ENCODE assay signal across 20 cellular contexts in the genomic region with DNA sequence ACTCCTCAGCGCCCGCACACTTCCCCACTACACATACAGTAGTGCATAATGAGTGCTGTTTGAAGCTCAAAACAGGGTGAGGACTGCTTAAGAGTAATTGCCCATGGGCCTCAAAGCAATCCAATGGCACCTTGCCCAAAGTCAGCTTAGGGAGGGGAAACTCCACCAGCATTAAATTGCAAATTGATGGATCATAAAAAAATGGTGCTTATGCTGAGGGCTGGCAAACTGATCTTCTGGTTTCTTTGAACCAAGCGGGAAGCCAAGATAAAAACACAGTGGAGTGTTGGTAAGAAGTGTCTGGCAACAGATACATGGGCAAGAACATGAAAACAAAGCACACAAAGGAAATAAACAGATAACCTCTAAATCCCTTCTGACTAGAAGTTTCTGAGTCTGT. TPM values are rescaled to one million over a fixed set of nuclear protein-coding genes. Genes with fewer than 3 reads are reported as not detected.
DNase-seq lines count a peak whose midpoint lies in the region; ATAC-seq lines count a peak whose summit lies in the region.
"Had no signal": no experiment of that assay in that cellular context is flagged by ENCODE, and none has a peak within 500 bp of the region (broad histone marks: within the 10 kb centered on the region; RNA-seq: fewer than 3 reads in every experiment).

No MANE protein-coding gene starts in this region.

- intact Hi-C loops in left colon (cut with DNase I, micrococcal nuclease): no loop called here

- ATAC-seq in left colon (peak; percentile 87), HG02623 (IDR thresholded peaks at IDR 0.05; ENCODE audit: unreplicated experiment) (no peak)
- ATAC-seq: heart right ventricle; stimulated activated naive CD8-positive, alpha-beta T cell treated with anti-CD3 and anti-CD28 coated beads, Interleukin-15, Interleukin-2, amounts not matched to agents 100 U/mL and 50 U/mL, for 24 hours had no signal

- DNase-seq in D341Med (ENCODE audit: low spot score): peak; percentile 41
- peak; percentile 89 for DNase-seq in NCI-H1436 (lab: John Stamatoyannopoulos, UW)
- DNase-seq in NCI-H446 treated with DMSO at 0.1 percent for 48 hours (lab: John Stamatoyannopoulos, UW): peak; percentile 5
- DNase-seq in left colon: peak; percentile 31 to 59
- no peak for DNase-seq in CD1c-positive myeloid dendritic cell (ENCODE audit: extremely low spot score)
- DNase-seq in DMS53 treated with DMSO at 0.1 percent for 48 hours (lab: John Stamatoyannopoulos, UW; ENCODE audit: unreplicated experiment): no peak
- DNase-seq in EL: no peak
- DNase-seq: activated CD4-positive, alpha-beta T cell treated with anti-CD3 and anti-CD28 coated beads, Interleukin-2, amount 10 ng/mL, durations not matched to agents 24 days and 14 days; activated CD8-positive, alpha-beta memory T cell treated with anti-CD3 and anti-CD28 coated beads, Interleukin-2, amount 50 U/mL, for 4 hours; activated effector memory CD4-positive, alpha-beta T cell treated with anti-CD3 and anti-CD28 coated beads, Interleukin-2, amount 50 U/mL, for 16 hours; amniotic stem cell; cerebellar nuclear complex; effector memory CD4-positive, alpha-beta T cell; heart right ventricle; islet precursor cell; KBM-7; naive B cell; stimulated activated CD4-positive, alpha-beta T cell treated with anti-CD3 and anti-CD28 coated beads, Interleukin-1b, Interleukin-23, amount 100 ng/mL, for 48 hours; stimulated activated naive CD8-positive, alpha-beta T cell treated with anti-CD3 and anti-CD28 coated beads, Interleukin-15, Interleukin-2, amounts not matched to agents 100 U/mL and 50 U/mL, for 24 hours had no signal

RNA-seq across cellular contexts. Expression of a gene that starts 28.0 kb away (rescaled TPM):
- total RNA-seq in left colon: 10 to 100 TPM; 48.6 to 65.8 TPM
- total RNA-seq: activated CD4-positive, alpha-beta T cell treated with anti-CD3 and anti-CD28 coated beads, Interleukin-2, amount 10 ng/mL, durations not matched to agents 24 days and 14 days had no signal

Comparison
In these comparisons a context has a peak if more than half of its experiments do, and no peak if none do; other contexts are left out.
1. DNase-seq: peak in D341Med (single experiment), NCI-H1436 (single experiment), NCI-H446 treated with DMSO at 0.1 percent for 48 hours (single experiment) and left colon (2 of 2); none in CD1c-positive myeloid dendritic cell (single experiment), DMS53 treated with DMSO at 0.1 percent for 48 hours (single experiment) and EL (single experiment).